In the genomic region with DNA sequence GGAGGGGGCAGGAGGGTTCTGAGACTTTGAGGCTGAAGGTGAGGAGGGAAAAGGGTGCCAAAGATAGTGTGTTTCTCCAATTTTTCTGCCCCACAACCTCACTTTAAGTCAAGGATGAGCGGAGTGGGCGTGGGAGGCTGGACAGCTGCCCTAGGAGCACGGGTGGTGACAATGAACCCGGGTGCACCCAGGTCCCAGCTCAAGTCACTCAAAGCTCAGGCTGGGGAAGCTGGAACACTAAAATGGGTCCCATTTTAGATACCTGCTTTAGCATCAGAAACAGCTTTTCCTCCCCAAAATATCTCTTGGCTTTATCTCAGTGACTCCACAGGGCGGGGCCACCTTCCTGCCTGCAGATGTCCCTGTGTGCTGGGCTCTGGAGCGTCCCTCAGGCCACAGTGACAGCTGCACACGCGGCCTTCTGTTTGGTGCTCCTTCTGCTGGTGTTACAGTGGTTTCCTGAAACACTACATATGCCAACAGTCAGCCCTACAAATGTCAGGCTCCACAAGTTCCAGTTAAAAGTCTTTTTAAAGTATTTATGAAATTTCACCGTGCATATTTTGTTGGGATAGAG, we compare ENCODE assay signal across 8 cellular contexts. TPM values are rescaled to one million over a fixed set of nuclear protein-coding genes. Genes with fewer than 3 reads are reported as not detected.
DNase-seq lines count a peak whose midpoint lies in the region; ATAC-seq, FAIRE-seq and TF ChIP-seq lines count a peak whose summit lies in the region.

No MANE protein-coding gene starts in this region.

- H3K9me2 ChIP-seq in OCI-LY1 (ENCODE audit: low read depth, low read length) (no peaks in the 10 kb centered on the region), MM.1S (replicated peaks; ENCODE audit: insufficient read depth, low read length) (no peaks in the 10 kb centered on the region)

- H3K79me2 ChIP-seq in OCI-LY1 (ENCODE audit: insufficient read depth, low read length): peaks cover 26% of the 10 kb centered on the region
- H3K79me2 ChIP-seq in H1 (ENCODE audit: control insufficient read depth in 1 of 2, insufficient read depth in 2 of 2, low read length in 2 of 2): no peaks in the 10 kb centered on the region
- H3K79me2 ChIP-seq in MM.1S (ENCODE audit: low read length): peaks cover 23% of the 10 kb centered on the region

- no peak overlapping the region for H4K5ac ChIP-seq in H1 (ENCODE audit: insufficient read length, low read depth, low read length)

- H3K4ac ChIP-seq in H1 (replicated peaks; ENCODE audit: insufficient read length, low read depth, low read length): no peak overlapping the region

- H3K9ac ChIP-seq in OCI-LY1 (ENCODE audit: low read length): peak overlapping the region; percentile 94; the same call in 1 of the 2 replicates
- no peak overlapping the region for H3K9ac ChIP-seq in H1 (replicated peaks in 1 of 4; ENCODE audit: extremely low read depth in 1 of 4, low read depth in 3 of 4, low read length in 3 of 4)
- H3K9ac ChIP-seq in MM.1S (ENCODE audit: low read length): no peak overlapping the region

- no peak overlapping the region for H2BK120ac ChIP-seq in H1 (replicated peaks; ENCODE audit: low read depth, low read length)

- H2BK5ac ChIP-seq in H1 (ENCODE audit: low read depth, low read length): no peak overlapping the region

- peaks cover 19% of the 10 kb centered on the region; the same call in 1 of the 2 replicates for H3K23me2 ChIP-seq in H1 (ENCODE audit: low read depth, low read length)

- no peak for TF ChIP-seq POLR2A in H1 (IDR thresholded peaks at IDR 0.05; ENCODE audit: control extremely low read depth in 1 of 2, low read depth in 2 of 2, low read length in 2 of 2)

- H3K23ac ChIP-seq in H1 (ENCODE audit: insufficient read length): no peak overlapping the region

- H4K91ac ChIP-seq in H1 (replicated peaks; ENCODE audit: insufficient read length, low read length): no peak overlapping the region

- H3K9me3 ChIP-seq in OCI-LY1 (ENCODE audit: low read length) (no peaks in the 10 kb centered on the region), H1 (ENCODE audit: insufficient read depth in 2 of 2, low read depth in 1 of 2, low read length in 1 of 2) (no peaks in the 10 kb centered on the region), MM.1S (replicated peaks; ENCODE audit: insufficient read depth, low read length) (no peaks in the 10 kb centered on the region)

- H3K4me2 ChIP-seq in OCI-LY1 (ENCODE audit: low read length) (peak overlapping the region; percentile 89; the same call in 1 of the 2 replicates), H1 (ENCODE audit: insufficient read depth in 1 of 2, low read depth in 2 of 2, low read length in 2 of 2) (peak overlapping the region; percentile 77 to 89; a peak in 3 of 4 replicates), MM.1S (ENCODE audit: low read depth, low read length) (no peak overlapping the region)

- H2BK20ac ChIP-seq in H1 (ENCODE audit: low read length): no peak overlapping the region

- no peak overlapping the region for H2BK15ac ChIP-seq in H1 (ENCODE audit: low read length)

- H3F3A ChIP-seq in OCI-LY1 (ENCODE audit: insufficient read depth, low read length) (no peaks in the 10 kb centered on the region), MM.1S (ENCODE audit: insufficient read depth, low read length) (no peaks in the 10 kb centered on the region)

- no peak for ATAC-seq in GM18511 (IDR thresholded peaks at IDR 0.05; ENCODE audit: unreplicated experiment)

- no peak overlapping the region for H3K14ac ChIP-seq in H1 (ENCODE audit: insufficient read length)

- POLR2A ChIA-PET in H1 (lab: Charles Lee; ENCODE audit: partially characterized antibody): interaction anchor here (0.9 kb wide), 1 partner anchor 36 kb away, joined by 3 read pairs; no protein-coding TSS in a partner anchor

- 0 out of 2 replicates have a peak overlapping the region, but pooled peaks have one; percentile 75 for H2BK12ac ChIP-seq in H1 (ENCODE audit: low read depth, low read length)

- H3K36me3 ChIP-seq in OCI-LY1 (ENCODE audit: insufficient read depth, low read length): peaks cover 7% of the 10 kb centered on the region
- no peaks in the 10 kb centered on the region for H3K36me3 ChIP-seq in H1 (ENCODE audit: control insufficient read depth in 2 of 4, insufficient read depth in 4 of 4, low read length in 3 of 4)
- H3K36me3 ChIP-seq in MM.1S (replicated peaks; ENCODE audit: insufficient read depth, low read length): no peaks in the 10 kb centered on the region

- peak; percentile 37 for DNase-seq in stimulated activated CD4-positive, alpha-beta T cell treated with anti-CD3 and anti-CD28 coated beads, Interleukin-15, amount 100 ng/mL, for 24 hours
- no peak for DNase-seq in stimulated activated CD4-positive, alpha-beta T cell treated with anti-CD3 and anti-CD28 coated beads, Interleukin-4, amount 100 ng/mL, for 24 hours
- DNase-seq in H1 (ENCODE audit: low read depth in 1 of 2, low spot score in 2 of 2) (no peak), retina (peak; percentile 46), D721Med (ENCODE audit: insufficient read length, low spot score) (no peak), MM.1S (no peak)

- H3K4me1 ChIP-seq in OCI-LY1 (ENCODE audit: insufficient read depth, low read length, severe bottlenecking): peaks cover 48% of the 10 kb centered on the region
- H3K4me1 ChIP-seq in H1 (replicated peaks in 1 of 4; ENCODE audit: control insufficient read depth in 3 of 4, insufficient read depth in 4 of 4, low read length in 3 of 4): peaks cover 0 to 12% (median 5%) of the 10 kb centered on the region in 4 experiments; a peak in 3 of 7 replicates
- H3K4me1 ChIP-seq in MM.1S (ENCODE audit: low read length): no peaks in the 10 kb centered on the region

- TF ChIP-seq RAD21 in H1 (IDR thresholded peaks at IDR 0.05 in 1 of 2, conservative IDR thresholded peaks at IDR 0.05 in 1 of 2; ENCODE audit: low read depth in 2 of 2, low read length in 2 of 2): peak in 1 of 2 experiments; percentile 1; a peak in 1 of 4 replicates

- H3K4me3 ChIP-seq in OCI-LY1 (ENCODE audit: low read depth, low read length, poor library complexity, severe bottlenecking) (peak overlapping the region; percentile 90), H1 (ENCODE audit: extremely low read depth in 1 of 4, insufficient read depth in 2 of 4, low read depth in 3 of 4, low read length in 4 of 4) (peak overlapping the region in 1 of 4 experiments; percentile 84; a peak in 2 of 8 replicates), MM.1S (ENCODE audit: low read length) (no peak overlapping the region)

- CTCF ChIA-PET in H1 (lab: Charles Lee; ENCODE audit: partially characterized antibody): interaction anchor here (1.2 to 1.7 kb wide), 3 partner anchors 9 to 12 kb away, joined by 3 to 5 read pairs (median 4); no protein-coding TSS in a partner anchor

- H3K27me3 ChIP-seq in OCI-LY1 (ENCODE audit: insufficient read depth, low read length): no peaks in the 10 kb centered on the region
- peaks cover 4 to 40% (median 27%) of the 10 kb centered on the region in 4 experiments; a peak in 6 of 7 replicates for H3K27me3 ChIP-seq in H1 (replicated peaks in 1 of 4; ENCODE audit: control insufficient read depth in 3 of 4, extremely low read depth in 1 of 4, insufficient read depth in 3 of 4, low read length in 3 of 4)
- no peaks in the 10 kb centered on the region for H3K27me3 ChIP-seq in MM.1S (replicated peaks; ENCODE audit: insufficient read depth, low read length)

- H3K56ac ChIP-seq in H1 (replicated peaks; ENCODE audit: insufficient read length, low read depth, low read length): no peak overlapping the region

- 0 out of 2 replicates have a peak, but pooled peaks cover 2% of the 10 kb centered on the region for H3K79me1 ChIP-seq in H1 (ENCODE audit: low read depth, low read length)

- peak; percentile 22; the same call in 1 of the 2 replicates for TF ChIP-seq CTCF in OCI-LY1 (IDR thresholded peaks at IDR 0.05; ENCODE audit: low read length)
- peak in 2 of 3 experiments; percentile 0 to 3; a peak in 1 of 4 replicates for TF ChIP-seq CTCF in H1 (IDR thresholded peaks at IDR 0.05; ENCODE audit: control extremely low read depth in 1 of 3, insufficient read depth in 1 of 3, low read depth in 1 of 3, low read length in 3 of 3)
- no peak for TF ChIP-seq CTCF in D721Med (IDR thresholded peaks at IDR 0.05; ENCODE audit: insufficient read depth, missing control alignments)
- no peak for TF ChIP-seq CTCF in MM.1S (IDR thresholded peaks at IDR 0.05; ENCODE audit: low read length)

- H2AFZ ChIP-seq in OCI-LY1 (ENCODE audit: low read length) (no peak overlapping the region), H1 (ENCODE audit: low read length) (no peak overlapping the region), MM.1S (ENCODE audit: low read length) (no peak overlapping the region)

- 77% methylated on average over 9 of the region's 9 CpGs; no CpG with 5 or more reads in 1 of the 2 experiments for WGBS in H1 (ENCODE audit: extremely low coverage in 1 of 2, insufficient coverage in 1 of 2, insufficient read length in 1 of 2, insufficient replicate concordance in 2 of 2, low coverage in 1 of 2, low lambda C conversion rate in 2 of 2, missing lambda C conversion rate in 1 of 2), 2 experiments

- H2AK5ac ChIP-seq in H1 (ENCODE audit: low read depth, low read length): no peak overlapping the region

- no peak for FAIRE-seq in H1 (lab: Jason Lieb, UNC)
- FAIRE-seq in D721Med (lab: Jason Lieb, UNC): no peak

- H4K20me1 ChIP-seq in OCI-LY1 (ENCODE audit: insufficient read depth, low read length) (no peaks in the 10 kb centered on the region), H1 (replicated peaks in 1 of 2; ENCODE audit: control insufficient read depth in 1 of 2, insufficient read depth in 2 of 2, low read length in 2 of 2) (peaks cover 0 to 2% of the 10 kb centered on the region in 2 experiments), MM.1S (ENCODE audit: insufficient read depth, low read length) (no peaks in the 10 kb centered on the region)

- no peak overlapping the region; the same call in 1 of the 2 replicates for H3K18ac ChIP-seq in H1 (ENCODE audit: extremely low read depth, low read length)

- H3K27ac ChIP-seq in OCI-LY1 (ENCODE audit: low read depth, low read length, poor library complexity, severe bottlenecking) (peak overlapping the region; percentile 21), H1 (ENCODE audit: low read depth, low read length) (no peak overlapping the region), MM.1S (ENCODE audit: low read length) (no peak overlapping the region)

- TF ChIP-seq EP300 in H1 (IDR thresholded peaks at IDR 0.05; ENCODE audit: borderline replicate concordance in 1 of 2, low read depth in 2 of 2, low read length in 2 of 2): no peak

- no peak overlapping the region for H4K8ac ChIP-seq in H1 (ENCODE audit: extremely low read depth, insufficient read depth, low read length)

TF ChIP-seq in H1, 55 proteins besides CTCF, POLR2A, EP300 and RAD21 (continues in another document):
- no peak for TF ChIP-seq ASH2L (IDR thresholded peaks at IDR 0.05; ENCODE audit: low read length)

RNA-seq across cellular contexts. Expression of gene MBP, which starts 1.4 kb away (rescaled TPM):
- 19.2 and 19.3 TPM in 2 replicates for total RNA-seq in H1 (2021; fragmentation: NEBNext Ultra II Directional; extraction: Animal tissue kit (Norgen Biotek cat#: 25700))
- 6.8 and 7.7 TPM in 2 replicates for polyA plus RNA-seq in H1 (2011; rRNA removed)
- 8.9 TPM for polyA plus RNA-seq in H1 (2011; cell fraction: cytosol; rRNA removed)
- polyA plus RNA-seq in H1 (2011; cell fraction: nucleus; rRNA removed): 14.2 TPM
- polyA plus RNA-seq in H1 (2012, experiment 1 of 2): 6.1 to 8.2 TPM (median 7.4 TPM) in 4 replicates
- 2.2 TPM for polyA plus RNA-seq in H1 (2012, experiment 2 of 2)
- polyA plus RNA-seq in H1 (2013, experiment 1 of 2): 13.3 TPM
- 12.9 TPM for polyA plus RNA-seq in H1 (2013, experiment 2 of 2)
- polyA minus RNA-seq in H1 (2011; rRNA and poly(A)+ RNA removed): 13.3 and 15.9 TPM in 2 replicates
- polyA minus RNA-seq in H1 (2011; cell fraction: cytosol; rRNA and poly(A)+ RNA removed): 16.8 TPM
- polyA minus RNA-seq in H1 (2011; cell fraction: nucleus; rRNA and poly(A)+ RNA removed): 11.4 TPM

Comparison
In these comparisons a context has a peak if more than half of its experiments do, and no peak if none do; other contexts are left out.
1. DNase-seq: peak in stimulated activated CD4-positive, alpha-beta T cell treated with anti-CD3 and anti-CD28 coated beads, Interleukin-15, amount 100 ng/mL, for 24 hours (single experiment) and retina (single experiment); none in stimulated activated CD4-positive, alpha-beta T cell treated with anti-CD3 and anti-CD28 coated beads, Interleukin-4, amount 100 ng/mL, for 24 hours (single experiment), H1 (0 of 2), D721Med (single experiment) and MM.1S (single experiment).
2. CTCF ChIP-seq: peak in OCI-LY1 (single experiment) and H1 (2 of 3); none in D721Med (single experiment) and MM.1S (single experiment).